In genomic region chr15:95880630-95881029, GRCh38 we compare ENCODE assay signal across 1 cellular context.
TF ChIP-seq lines count a peak whose summit lies in the region.

No MANE protein-coding gene starts in this region.

TF ChIP-seq in IMR-90, 13 proteins besides CTCF, POLR2A, EP300 and RAD21 (continued from another document):
- TF ChIP-seq, protein P1, sequence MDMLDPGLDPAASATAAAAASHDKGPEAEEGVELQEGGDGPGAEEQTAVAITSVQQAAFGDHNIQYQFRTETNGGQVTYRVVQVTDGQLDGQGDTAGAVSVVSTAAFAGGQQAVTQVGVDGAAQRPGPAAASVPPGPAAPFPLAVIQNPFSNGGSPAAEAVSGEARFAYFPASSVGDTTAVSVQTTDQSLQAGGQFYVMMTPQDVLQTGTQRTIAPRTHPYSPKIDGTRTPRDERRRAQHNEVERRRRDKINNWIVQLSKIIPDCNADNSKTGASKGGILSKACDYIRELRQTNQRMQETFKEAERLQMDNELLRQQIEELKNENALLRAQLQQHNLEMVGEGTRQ (IDR thresholded peaks at IDR 0.05; ENCODE audit: low read depth, low read length), result no peak
- TF ChIP-seq NFE2L2 (IDR thresholded peaks at IDR 0.05; ENCODE audit: low read depth, low read length) (no peak), RCOR1 (IDR thresholded peaks at IDR 0.05; ENCODE audit: insufficient replicate concordance, low read length) (no peak), RFX5 (IDR thresholded peaks at IDR 0.05; ENCODE audit: low read depth, low read length) (no peak), BHLHE40 (IDR thresholded peaks at IDR 0.05; ENCODE audit: low read depth, low read length) (no peak), CEBPB (IDR thresholded peaks at IDR 0.05; ENCODE audit: low read depth, low read length) (no peak), MXI1 (IDR thresholded peaks at IDR 0.05; ENCODE audit: borderline replicate concordance, low read depth, low read length) (no peak), FOS (IDR thresholded peaks at IDR 0.05; ENCODE audit: low read depth, low read length) (no peak), MAFK (IDR thresholded peaks at IDR 0.05; ENCODE audit: low read depth, low read length) (no peak), CHD1 (IDR thresholded peaks at IDR 0.05; ENCODE audit: low read depth, low read length) (no peak), ELK1 (IDR thresholded peaks at IDR 0.05; ENCODE audit: borderline replicate concordance, low read depth, low read length) (no peak)
TF ChIP-seq in IMR-90: peak in this region for 0.
